ENCODE assay signal across 21 cellular contexts in genomic region chr2:37873749-37874330, GRCh38. TPM values are rescaled to one million over a fixed set of nuclear protein-coding genes. Genes with fewer than 3 reads are reported as not detected.
DNase-seq lines count a peak whose midpoint lies in the region; ATAC-seq, FAIRE-seq and TF ChIP-seq lines count a peak whose summit lies in the region.
"Had no signal": no experiment of that assay in that cellular context is flagged by ENCODE, and none has a peak within 500 bp of the region (broad histone marks: within the 10 kb centered on the region; RNA-seq: fewer than 3 reads in every experiment).

No MANE protein-coding gene starts in this region.

- peak overlapping the region; percentile 99 for H3K27ac Mint-ChIP-seq in activated naive CD8-positive, alpha-beta T cell treated with anti-CD3 and anti-CD28 coated beads, Interleukin-2, amount 50 U/mL, for 24 hours
- H3K27ac Mint-ChIP-seq: CD4-positive, alpha-beta T cell had no signal

- DNase-seq in heart left ventricle (no peak), cardiac septum (ENCODE audit: low spot score) (no peak), mesenchymal stem cell (no peak), uterus (no peak), small intestine (no peak), NOMO-1 (lab: John Stamatoyannopoulos, UW; ENCODE audit: unreplicated experiment in 2 of 2) (no peak)
- DNase-seq in activated naive CD8-positive, alpha-beta T cell treated with anti-CD3 and anti-CD28 coated beads, Interleukin-2, amount 50 U/mL, for 24 hours: no peak
- DNase-seq: CD4-positive, alpha-beta T cell; COR-L47; DMS79; NCI-H1105; NCI-H146; NCI-H2029 treated with DMSO at 0.1 percent for 48 hours; NCI-H226; NCI-H510A treated with DMSO at 0.1 percent for 48 hours; NCI-H774; NK-92 treated with Interleukin-12 subunit alpha and Interleukin-12 subunit beta, amount 100 ng/mL, for 24 hours had no signal

- peaks cover 54% of the 10 kb centered on the region for H3K4me1 Mint-ChIP-seq in activated naive CD8-positive, alpha-beta T cell treated with anti-CD3 and anti-CD28 coated beads, Interleukin-2, amount 50 U/mL, for 24 hours

- no peak overlapping the region for H3K4me2 ChIP-seq in mesenchymal stem cell (ENCODE audit: low read length, poor library complexity, severe bottlenecking)

- H3K4me1 ChIP-seq in heart left ventricle (peaks cover 0 to 74% (median 47%) of the 10 kb centered on the region in 12 donors), mesenchymal stem cell (ENCODE audit: control insufficient read depth, insufficient read depth, low read depth, low read length) (peaks cover 16% of the 10 kb centered on the region), uterus (peaks cover 5 to 7% of the 10 kb centered on the region in 2 donors), small intestine (ENCODE audit: control insufficient read depth in 2 of 2, insufficient read depth in 1 of 2, low read depth in 1 of 2, low read length in 1 of 2) (no peaks in the 10 kb centered on the region)

- no peaks in the 10 kb centered on the region for H3K79me1 ChIP-seq in mesenchymal stem cell (replicated peaks; ENCODE audit: low read length, poor library complexity, severe bottlenecking)

- no peak overlapping the region for H2AFZ ChIP-seq in mesenchymal stem cell (ENCODE audit: low read depth, low read length)

- no peak overlapping the region for H3K4ac ChIP-seq in mesenchymal stem cell (ENCODE audit: low read depth in 1 of 2, low read length in 2 of 2)

- intact Hi-C loops in heart left ventricle (cut with DNase I) (loop anchor here in 7 of 10 donors (2.0 to 10.0 kb wide), 7 partner anchors 201 to 719 kb away; partner anchors contain the start of gene EIF2AK2 (in 1 of the 7)), cardiac septum (cut with DNase I) (loop anchor here (2.0 to 10.0 kb wide), 2 partner anchors 15 to 219 kb away; no protein-coding TSS in a partner anchor), uterus (cut with DNase I; ENCODE audit: low total_unique reads) (no loop called here)

- no peak overlapping the region for H2BK120ac ChIP-seq in mesenchymal stem cell (ENCODE audit: low read depth, low read length)

- peak overlapping the region in 1 of 2 experiments; percentile 79 for H2BK12ac ChIP-seq in mesenchymal stem cell (ENCODE audit: low read length in 2 of 2)

- peaks cover 4% of the 10 kb centered on the region for H3K27me3 Mint-ChIP-seq in activated naive CD8-positive, alpha-beta T cell treated with anti-CD3 and anti-CD28 coated beads, Interleukin-2, amount 50 U/mL, for 24 hours
- H3K27me3 Mint-ChIP-seq: CD4-positive, alpha-beta T cell had no signal

- peak; percentile 35 to 51 (median 40) for ATAC-seq in heart left ventricle
- ATAC-seq in activated naive CD8-positive, alpha-beta T cell treated with anti-CD3 and anti-CD28 coated beads, Interleukin-2, amount 50 U/mL, for 24 hours: peak; percentile 22
- ATAC-seq: HCT116, Panc1 had no signal

- H2BK15ac ChIP-seq in mesenchymal stem cell (ENCODE audit: low read depth, poor library complexity, severe bottlenecking): no peak overlapping the region

- H3K9ac ChIP-seq in mesenchymal stem cell (ENCODE audit: low read length): no peak overlapping the region

- no peak for TF ChIP-seq POLR2A in heart left ventricle (IDR thresholded peaks at IDR 0.05)
- no peak for TF ChIP-seq POLR2A in uterus (IDR thresholded peaks at IDR 0.05)

- no peak overlapping the region for H3K4me3 ChIP-seq in heart left ventricle
- no peak overlapping the region for H3K4me3 ChIP-seq in mesenchymal stem cell (ENCODE audit: insufficient read depth in 1 of 2, low read depth in 1 of 2, low read length in 2 of 2)
- H3K4me3 ChIP-seq in uterus: no peak overlapping the region
- no peak overlapping the region for H3K4me3 ChIP-seq in small intestine (ENCODE audit: low read depth in 1 of 2, low read length in 2 of 2)
- H3K4me3 ChIP-seq: SJSA1 had no signal

- TF ChIP-seq CTCF in heart left ventricle (IDR thresholded peaks at IDR 0.05) (no peak), uterus (IDR thresholded peaks at IDR 0.05) (no peak)

- H4K8ac ChIP-seq in mesenchymal stem cell (ENCODE audit: low read length): no peak overlapping the region

- H3K27ac ChIP-seq in heart left ventricle: peak overlapping the region in 10 of 12 donors; percentile 7 to 84 (median 64)
- H3K27ac ChIP-seq in mesenchymal stem cell (ENCODE audit: low read length, poor library complexity, severe bottlenecking): no peak overlapping the region
- H3K27ac ChIP-seq in uterus: peak overlapping the region; percentile 74 to 89
- H3K27ac ChIP-seq in small intestine (ENCODE audit: low read depth in 1 of 2, low read length in 1 of 2): no peak overlapping the region
- H3K27ac ChIP-seq: SJSA1 had no signal

- H3K23ac ChIP-seq in mesenchymal stem cell (ENCODE audit: low read length in 2 of 2): no peak overlapping the region

- H2AK5ac ChIP-seq in mesenchymal stem cell (ENCODE audit: low read length, severe bottlenecking): peak overlapping the region; percentile 21

- H2BK5ac ChIP-seq in mesenchymal stem cell (ENCODE audit: low read depth, low read length, poor library complexity, severe bottlenecking): no peak overlapping the region

- H3K36me3 Mint-ChIP-seq in activated naive CD8-positive, alpha-beta T cell treated with anti-CD3 and anti-CD28 coated beads, Interleukin-2, amount 50 U/mL, for 24 hours (ENCODE audit: low read depth): no peaks in the 10 kb centered on the region

- H3K9me3 ChIP-seq in heart left ventricle (no peaks in the 10 kb centered on the region), mesenchymal stem cell (ENCODE audit: control insufficient read depth, low read length) (no peaks in the 10 kb centered on the region), uterus (no peaks in the 10 kb centered on the region), small intestine (ENCODE audit: control insufficient read depth, low read depth) (no peaks in the 10 kb centered on the region)
- H3K9me3 ChIP-seq: SJSA1 had no signal

- H3K4me3 Mint-ChIP-seq in activated naive CD8-positive, alpha-beta T cell treated with anti-CD3 and anti-CD28 coated beads, Interleukin-2, amount 50 U/mL, for 24 hours: no peak overlapping the region
- H3K4me3 Mint-ChIP-seq: CD4-positive, alpha-beta T cell had no signal

- no peak overlapping the region for H3K18ac ChIP-seq in mesenchymal stem cell (ENCODE audit: low read depth in 1 of 2, low read length in 2 of 2)

- H3K27me3 ChIP-seq in heart left ventricle (no peaks in the 10 kb centered on the region), mesenchymal stem cell (ENCODE audit: control insufficient read depth in 1 of 2, insufficient read depth in 1 of 2, low read length in 2 of 2) (peaks cover 0 to 6% of the 10 kb centered on the region in 2 experiments), uterus (no peaks in the 10 kb centered on the region), small intestine (ENCODE audit: control insufficient read depth in 2 of 2, insufficient read depth in 2 of 2, low read length in 2 of 2) (no peaks in the 10 kb centered on the region)
- H3K27me3 ChIP-seq: SJSA1 had no signal

- H4K91ac ChIP-seq in mesenchymal stem cell (ENCODE audit: low read length): no peak overlapping the region

- H3K9me3 Mint-ChIP-seq in activated naive CD8-positive, alpha-beta T cell treated with anti-CD3 and anti-CD28 coated beads, Interleukin-2, amount 50 U/mL, for 24 hours: no peaks in the 10 kb centered on the region
- H3K9me3 Mint-ChIP-seq: CD4-positive, alpha-beta T cell had no signal

- no peaks in the 10 kb centered on the region for H3K36me3 ChIP-seq in heart left ventricle
- H3K36me3 ChIP-seq in mesenchymal stem cell (ENCODE audit: control insufficient read depth in 1 of 2, insufficient read depth in 2 of 2, low read depth in 1 of 2, low read length in 2 of 2): no peaks in the 10 kb centered on the region
- no peaks in the 10 kb centered on the region for H3K36me3 ChIP-seq in uterus
- no peaks in the 10 kb centered on the region for H3K36me3 ChIP-seq in small intestine (ENCODE audit: control insufficient read depth in 2 of 2, insufficient read depth in 2 of 2, low read length in 2 of 2)
- H3K36me3 ChIP-seq: SJSA1 had no signal

- WGBS in heart left ventricle, 4 donors: 72 to 77% (median 74%) methylated on average over 7 of the region's 7 CpGs
- 86% methylated on average over 7 of the region's 7 CpGs for WGBS in mesenchymal stem cell
- WGBS in small intestine, 3 donors: 92 to 95% (median 94%) methylated on average over 7 of the region's 7 CpGs

- FAIRE-seq in small intestine (lab: Jason Lieb, UNC): no peak
- FAIRE-seq: H1 had no signal

- no peak overlapping the region for H3K14ac ChIP-seq in mesenchymal stem cell (ENCODE audit: low read length in 2 of 2)

RNA-seq across cellular contexts. Expression of gene RMDN2, which starts 51.2 kb away (rescaled TPM):
- 1 to 10 TPM; 3.4 to 7.2 (median 5.8) TPM for total RNA-seq in heart left ventricle
- 1 to 10 TPM; 2.7 to 4.0 TPM for polyA plus RNA-seq in heart left ventricle
- 4.8 TPM for total RNA-seq in cardiac septum
- polyA plus RNA-seq in mesenchymal stem cell (2013, experiment 1 of 2): 5.0 TPM
- polyA plus RNA-seq in mesenchymal stem cell (2013, experiment 2 of 2): 5.7 TPM
- total RNA-seq in uterus: 10 to 100 TPM; 12.5 to 19.2 (median 14.3) TPM
- polyA plus RNA-seq in small intestine: 1 to 10 TPM; 5.1 to 8.9 (median 7.9) TPM

Comparison
In these comparisons a context has a peak if more than half of its experiments do, and no peak if none do; other contexts are left out.
1. H3K27ac ChIP-seq: peak in heart left ventricle (10 of 12) and uterus (2 of 2); none in mesenchymal stem cell (single experiment) and small intestine (0 of 2).